ENCODE assay signal across 13 cellular contexts in genomic region chr6:89483111-89483720, GRCh38. TPM values are rescaled to one million over a fixed set of nuclear protein-coding genes. Genes with fewer than 3 reads are reported as not detected.
DNase-seq lines count a peak whose midpoint lies in the region; ATAC-seq, FAIRE-seq and TF ChIP-seq lines count a peak whose summit lies in the region.
"Had no signal": no experiment of that assay in that cellular context is flagged by ENCODE, and none has a peak within 500 bp of the region (broad histone marks: within the 10 kb centered on the region; RNA-seq: fewer than 3 reads in every experiment).

No MANE protein-coding gene starts in this region.

- TF ChIP-seq EP300 in H1 (IDR thresholded peaks at IDR 0.05; ENCODE audit: borderline replicate concordance in 1 of 2, low read depth in 2 of 2, low read length in 2 of 2): peak; percentile 19 to 94; a peak in 1 of 3 replicates

- no peak overlapping the region for H4K8ac ChIP-seq in H1 (ENCODE audit: extremely low read depth, insufficient read depth, low read length)
- no peak overlapping the region for H4K8ac ChIP-seq in mesendoderm (ENCODE audit: low read depth, low read length)

- 22% methylated on average over 7 of the region's 7 CpGs; no CpG with 5 or more reads in 1 of the 2 experiments for WGBS in H1 (ENCODE audit: extremely low coverage in 1 of 2, insufficient coverage in 1 of 2, insufficient read length in 1 of 2, insufficient replicate concordance in 2 of 2, low coverage in 1 of 2, low lambda C conversion rate in 2 of 2, missing lambda C conversion rate in 1 of 2), 2 experiments
- no CpG with 5 or more reads among the region's 7 CpGs for WGBS in mesendoderm (ENCODE audit: extremely low coverage, insufficient coverage, low lambda C conversion rate)

- H3K23me2 ChIP-seq in H1 (ENCODE audit: low read depth, low read length): no peaks in the 10 kb centered on the region

- H2BK5ac ChIP-seq in H1 (ENCODE audit: low read depth, low read length) (peak overlapping the region; percentile 13; the same call in 1 of the 2 replicates), mesendoderm (ENCODE audit: low read length) (peak overlapping the region; percentile 25)

- TF ChIP-seq CTCF in A673 (conservative IDR thresholded peaks at IDR 0.05; ENCODE audit: low read depth, low read length) (no peak), H1 (IDR thresholded peaks at IDR 0.05; ENCODE audit: control extremely low read depth in 1 of 3, insufficient read depth in 1 of 3, low read depth in 1 of 3, low read length in 3 of 3) (no peak)

- H3K79me2 ChIP-seq in H1 (ENCODE audit: control insufficient read depth in 1 of 2, insufficient read depth in 2 of 2, low read length in 2 of 2): no peaks in the 10 kb centered on the region
- H3K79me2 ChIP-seq in mesendoderm (ENCODE audit: control insufficient read depth, insufficient read depth, low read length): peaks cover 1% of the 10 kb centered on the region

- BruUV-seq in A673 (replicated peaks; lab: Mats Ljungman, UMichigan): no TSS peak

- CTCF ChIA-PET in A673 (lab: Charles Lee) (no interaction called here), H1 (lab: Charles Lee; ENCODE audit: partially characterized antibody) (interaction anchor here (0.9 to 1.2 kb wide), 3 partner anchors 10 to 15 kb away, joined by 3 to 5 read pairs (median 4); no protein-coding TSS in a partner anchor)

- H4K20me1 ChIP-seq in H1 (replicated peaks in 1 of 2; ENCODE audit: control insufficient read depth in 1 of 2, insufficient read depth in 2 of 2, low read length in 2 of 2): no peaks in the 10 kb centered on the region

- H3K9me3 Mint-ChIP-seq in activated naive CD8-positive, alpha-beta T cell treated with anti-CD3 and anti-CD28 coated beads for 36 hours: no peaks in the 10 kb centered on the region
- H3K9me3 Mint-ChIP-seq: activated B cell treated with CpG ODN at 0.5 μM for 24 hours; activated naive CD4-positive, alpha-beta T cell treated with anti-CD3 and anti-CD28 coated beads for 36 hours; stimulated activated naive B cell treated with anti-CD40 and anti-IgM and Interleukin-4, amounts not matched to agents 10 μg/mL and 1 μg/mL and 100 μg/mL, for 72 hours had no signal

- H3K36me3 Mint-ChIP-seq in activated naive CD8-positive, alpha-beta T cell treated with anti-CD3 and anti-CD28 coated beads for 36 hours: no peaks in the 10 kb centered on the region
- H3K36me3 Mint-ChIP-seq: stimulated activated naive B cell treated with anti-CD40 and anti-IgM and Interleukin-4, amounts not matched to agents 10 μg/mL and 1 μg/mL and 100 μg/mL, for 72 hours had no signal

- H2BK15ac ChIP-seq in H1 (ENCODE audit: low read length) (no peak overlapping the region), mesendoderm (replicated peaks; ENCODE audit: low read depth) (no peak overlapping the region)

- no peaks in the 10 kb centered on the region for H3K27me3 Mint-ChIP-seq in activated naive CD8-positive, alpha-beta T cell treated with anti-CD3 and anti-CD28 coated beads for 36 hours
- H3K27me3 Mint-ChIP-seq: activated B cell treated with CpG ODN at 0.5 μM for 24 hours; B cell; stimulated activated naive B cell treated with anti-CD40 and anti-IgM and Interleukin-4, amounts not matched to agents 10 μg/mL and 1 μg/mL and 100 μg/mL, for 72 hours had no signal

- no peak overlapping the region for H3K27ac ChIP-seq in A673 (ENCODE audit: low read depth, low read length, poor library complexity, severe bottlenecking)
- H3K27ac ChIP-seq in H1 (ENCODE audit: low read depth, low read length): no peak overlapping the region
- no peak overlapping the region for H3K27ac ChIP-seq in mesendoderm (ENCODE audit: low read depth, low read length)

- H3K18ac ChIP-seq in H1 (ENCODE audit: extremely low read depth, low read length) (peak overlapping the region; percentile 21; the same call in 1 of the 2 replicates), mesendoderm (ENCODE audit: low read length) (no peak overlapping the region)

- no peak for ATAC-seq in GM21825 (IDR thresholded peaks at IDR 0.05; ENCODE audit: unreplicated experiment)
- ATAC-seq: Panc1; stimulated activated naive B cell treated with anti-CD40 and anti-IgM and Interleukin-4, amounts not matched to agents 10 μg/mL and 1 μg/mL and 100 μg/mL, for 72 hours had no signal

- H3K23ac ChIP-seq in H1 (ENCODE audit: insufficient read length) (no peak overlapping the region), mesendoderm (ENCODE audit: low read length) (peak overlapping the region; percentile 60)

- peak; percentile 96 for FAIRE-seq in H1 (lab: Jason Lieb, UNC)

- no peak for TF ChIP-seq POLR2A in H1 (IDR thresholded peaks at IDR 0.05; ENCODE audit: control extremely low read depth in 1 of 2, low read depth in 2 of 2, low read length in 2 of 2)

- H3K36me3 ChIP-seq in A673 (ENCODE audit: insufficient read depth, low read length, poor library complexity, severe bottlenecking) (no peaks in the 10 kb centered on the region), H1 (ENCODE audit: control insufficient read depth in 2 of 4, insufficient read depth in 4 of 4, low read length in 3 of 4) (no peaks in the 10 kb centered on the region), mesendoderm (ENCODE audit: control insufficient read depth, insufficient read depth, low read length) (no peaks in the 10 kb centered on the region)

- H3K4me1 ChIP-seq in A673 (ENCODE audit: insufficient read depth, low read length, poor library complexity, severe bottlenecking) (peaks cover 3% of the 10 kb centered on the region), H1 (replicated peaks in 1 of 4; ENCODE audit: control insufficient read depth in 3 of 4, insufficient read depth in 4 of 4, low read length in 3 of 4) (peaks cover 3 to 23% (median 7%) of the 10 kb centered on the region in 4 experiments), mesendoderm (ENCODE audit: control insufficient read depth, low read depth, low read length) (peaks cover 12% of the 10 kb centered on the region)

- no peak overlapping the region for H3K27ac Mint-ChIP-seq in activated naive CD8-positive, alpha-beta T cell treated with anti-CD3 and anti-CD28 coated beads for 36 hours
- H3K27ac Mint-ChIP-seq: activated B cell treated with CpG ODN at 0.5 μM for 24 hours; activated naive CD4-positive, alpha-beta T cell treated with anti-CD3 and anti-CD28 coated beads for 36 hours; B cell; stimulated activated naive B cell treated with anti-CD40 and anti-IgM and Interleukin-4, amounts not matched to agents 10 μg/mL and 1 μg/mL and 100 μg/mL, for 72 hours had no signal

- peaks cover 5% of the 10 kb centered on the region for H3K4me1 Mint-ChIP-seq in activated naive CD8-positive, alpha-beta T cell treated with anti-CD3 and anti-CD28 coated beads for 36 hours
- H3K4me1 Mint-ChIP-seq: B cell had no signal

- no peak overlapping the region for H3K4ac ChIP-seq in H1 (replicated peaks; ENCODE audit: insufficient read length, low read depth, low read length)
- H3K4ac ChIP-seq in mesendoderm (ENCODE audit: low read depth, low read length): no peak overlapping the region

- H3K56ac ChIP-seq in H1 (replicated peaks; ENCODE audit: insufficient read length, low read depth, low read length) (no peak overlapping the region), mesendoderm (ENCODE audit: low read length) (peak overlapping the region; percentile 66)

- H2BK12ac ChIP-seq in H1 (ENCODE audit: low read depth, low read length): no peak overlapping the region

- POLR2A ChIA-PET in A673 (lab: Charles Lee; ENCODE audit: low non-redundant PET): no interaction called here
- POLR2A ChIA-PET in H1 (lab: Charles Lee; ENCODE audit: partially characterized antibody): no interaction called here

- H4K5ac ChIP-seq in H1 (ENCODE audit: insufficient read length, low read depth, low read length) (no peak overlapping the region), mesendoderm (ENCODE audit: low read length) (no peak overlapping the region)

- no peak overlapping the region for H2AFZ ChIP-seq in H1 (ENCODE audit: low read length)

- no peaks in the 10 kb centered on the region for H3K27me3 ChIP-seq in A673 (replicated peaks; ENCODE audit: insufficient read depth, low read depth, low read length, poor library complexity)
- no peaks in the 10 kb centered on the region for H3K27me3 ChIP-seq in H1 (replicated peaks in 1 of 4; ENCODE audit: control insufficient read depth in 3 of 4, extremely low read depth in 1 of 4, insufficient read depth in 3 of 4, low read length in 3 of 4)
- no peaks in the 10 kb centered on the region for H3K27me3 ChIP-seq in mesendoderm (ENCODE audit: insufficient read depth, low read length, poor library complexity)

- no peak overlapping the region for H4K91ac ChIP-seq in H1 (replicated peaks; ENCODE audit: insufficient read length, low read length)

- DNase-seq in A673 (ENCODE audit: low spot score): peak; percentile 14
- DNase-seq in NCI-H146 treated with DMSO at 0.1 percent for 48 hours (lab: John Stamatoyannopoulos, UW; ENCODE audit: unreplicated experiment): peak; percentile 7
- peak; percentile 59 to 62 for DNase-seq in H1 (ENCODE audit: low read depth in 1 of 2, low spot score in 2 of 2)
- peak; percentile 87 for DNase-seq in mesendoderm
- no peak for DNase-seq in activated naive CD8-positive, alpha-beta T cell treated with anti-CD3 and anti-CD28 coated beads for 36 hours
- DNase-seq in inferior parietal cortex (ENCODE audit: extremely low spot score): no peak
- DNase-seq in DMS 273 treated with DMSO at 0.1 percent for 48 hours (lab: John Stamatoyannopoulos, UW): no peak
- DNase-seq: activated B cell treated with CpG ODN at 0.5 μM for 24 hours; activated naive CD4-positive, alpha-beta T cell treated with anti-CD3 and anti-CD28 coated beads for 36 hours; stimulated activated naive B cell treated with anti-CD40 and anti-IgM and Interleukin-4, amounts not matched to agents 10 μg/mL and 1 μg/mL and 100 μg/mL, for 72 hours had no signal

- no peak overlapping the region for H3K14ac ChIP-seq in H1 (ENCODE audit: insufficient read length)

- no peak overlapping the region for H2BK120ac ChIP-seq in H1 (replicated peaks; ENCODE audit: low read depth, low read length)
- H2BK120ac ChIP-seq in mesendoderm (ENCODE audit: low read depth, low read length): no peak overlapping the region

- H3K9me3 ChIP-seq in A673 (ENCODE audit: low read depth, low read length, poor library complexity, severe bottlenecking) (no peaks in the 10 kb centered on the region), H1 (ENCODE audit: insufficient read depth in 2 of 2, low read depth in 1 of 2, low read length in 1 of 2) (no peaks in the 10 kb centered on the region)

- peak overlapping the region; percentile 36 to 50 for H3K4me2 ChIP-seq in H1 (ENCODE audit: insufficient read depth in 1 of 2, low read depth in 2 of 2, low read length in 2 of 2)
- no peak overlapping the region for H3K4me2 ChIP-seq in mesendoderm (ENCODE audit: low read length)

- H3K4me3 Mint-ChIP-seq in activated naive CD8-positive, alpha-beta T cell treated with anti-CD3 and anti-CD28 coated beads for 36 hours: no peak overlapping the region
- H3K4me3 Mint-ChIP-seq: activated B cell treated with CpG ODN at 0.5 μM for 24 hours; activated naive CD4-positive, alpha-beta T cell treated with anti-CD3 and anti-CD28 coated beads for 36 hours; B cell; stimulated activated naive B cell treated with anti-CD40 and anti-IgM and Interleukin-4, amounts not matched to agents 10 μg/mL and 1 μg/mL and 100 μg/mL, for 72 hours had no signal

- H2BK20ac ChIP-seq in H1 (ENCODE audit: low read length): peak overlapping the region; percentile 63; the same call in 1 of the 2 replicates

- H3K9ac ChIP-seq in H1 (replicated peaks in 1 of 4; ENCODE audit: extremely low read depth in 1 of 4, low read depth in 3 of 4, low read length in 3 of 4) (no peak overlapping the region), mesendoderm (ENCODE audit: low read length) (peak overlapping the region; percentile 41)

- H3K79me1 ChIP-seq in H1 (ENCODE audit: low read depth, low read length) (no peaks in the 10 kb centered on the region), mesendoderm (ENCODE audit: low read length) (peaks cover 8% of the 10 kb centered on the region)

- H2AK5ac ChIP-seq in H1 (ENCODE audit: low read depth, low read length): no peak overlapping the region
- H2AK5ac ChIP-seq in mesendoderm (ENCODE audit: low read length): no peak overlapping the region

- TF ChIP-seq RAD21 in H1 (IDR thresholded peaks at IDR 0.05 in 1 of 2, conservative IDR thresholded peaks at IDR 0.05 in 1 of 2; ENCODE audit: low read depth in 2 of 2, low read length in 2 of 2): peak in 1 of 2 experiments; percentile 19; a peak in 2 of 4 replicates

- no peak overlapping the region for H3K4me3 ChIP-seq in A673 (ENCODE audit: low read depth, low read length, poor library complexity, severe bottlenecking)
- peak overlapping the region in 1 of 4 experiments; percentile 26; a peak in 1 of 8 replicates for H3K4me3 ChIP-seq in H1 (ENCODE audit: extremely low read depth in 1 of 4, insufficient read depth in 2 of 4, low read depth in 3 of 4, low read length in 4 of 4)
- H3K4me3 ChIP-seq in mesendoderm (ENCODE audit: low read length): no peak overlapping the region

- intact Hi-C loops in A673 (cut with micrococcal nuclease; ENCODE audit: unreplicated experiment): no loop called here

RNA-seq across cellular contexts. Expression of gene ANKRD6, which starts 50.3 kb away (rescaled TPM):
- 25.4 and 36.4 TPM in 2 replicates for total RNA-seq in A673 (2021)
- total RNA-seq in H1 (2021; fragmentation: NEBNext Ultra II Directional; extraction: Animal tissue kit (Norgen Biotek cat#: 25700)): 11.0 and 12.8 TPM in 2 replicates
- 5.9 and 6.2 TPM in 2 replicates for polyA plus RNA-seq in H1 (2011; rRNA removed)
- 10.0 TPM for polyA plus RNA-seq in H1 (2011; cell fraction: cytosol; rRNA removed)
- 24.0 TPM for polyA plus RNA-seq in H1 (2011; cell fraction: nucleus; rRNA removed)
- polyA plus RNA-seq in H1 (2012, experiment 1 of 2): 10.8 to 15.1 TPM (median 13.2 TPM) in 4 replicates
- polyA plus RNA-seq in H1 (2012, experiment 2 of 2): 1.4 TPM
- 11.1 TPM for polyA plus RNA-seq in H1 (2013, experiment 1 of 2)
- polyA plus RNA-seq in H1 (2013, experiment 2 of 2): 8.7 TPM
- 13.1 and 23.8 TPM in 2 replicates for polyA minus RNA-seq in H1 (2011; rRNA and poly(A)+ RNA removed)
- polyA minus RNA-seq in H1 (2011; cell fraction: cytosol; rRNA and poly(A)+ RNA removed): 12.9 TPM
- 22.4 TPM for polyA minus RNA-seq in H1 (2011; cell fraction: nucleus; rRNA and poly(A)+ RNA removed)
- 11.3 TPM for polyA plus RNA-seq in mesendoderm (2013, experiment 1 of 2)
- polyA plus RNA-seq in mesendoderm (2013, experiment 2 of 2): 11.2 TPM
- total RNA-seq in activated naive CD8-positive, alpha-beta T cell treated with anti-CD3 and anti-CD28 coated beads for 36 hours: 1 to 10 TPM; 2.0 to 2.2 TPM

Comparison
In these comparisons a context has a peak if more than half of its experiments do, and no peak if none do; other contexts are left out.
1. DNase-seq: peak in A673 (single experiment), NCI-H146 treated with DMSO at 0.1 percent for 48 hours (single experiment), H1 (2 of 2) and mesendoderm (single experiment); none in activated naive CD8-positive, alpha-beta T cell treated with anti-CD3 and anti-CD28 coated beads for 36 hours (single experiment), inferior parietal cortex (single experiment) and DMS 273 treated with DMSO at 0.1 percent for 48 hours (single experiment).